Comparison of ENCODE assay signal across 1 cellular context in the genomic region with DNA sequence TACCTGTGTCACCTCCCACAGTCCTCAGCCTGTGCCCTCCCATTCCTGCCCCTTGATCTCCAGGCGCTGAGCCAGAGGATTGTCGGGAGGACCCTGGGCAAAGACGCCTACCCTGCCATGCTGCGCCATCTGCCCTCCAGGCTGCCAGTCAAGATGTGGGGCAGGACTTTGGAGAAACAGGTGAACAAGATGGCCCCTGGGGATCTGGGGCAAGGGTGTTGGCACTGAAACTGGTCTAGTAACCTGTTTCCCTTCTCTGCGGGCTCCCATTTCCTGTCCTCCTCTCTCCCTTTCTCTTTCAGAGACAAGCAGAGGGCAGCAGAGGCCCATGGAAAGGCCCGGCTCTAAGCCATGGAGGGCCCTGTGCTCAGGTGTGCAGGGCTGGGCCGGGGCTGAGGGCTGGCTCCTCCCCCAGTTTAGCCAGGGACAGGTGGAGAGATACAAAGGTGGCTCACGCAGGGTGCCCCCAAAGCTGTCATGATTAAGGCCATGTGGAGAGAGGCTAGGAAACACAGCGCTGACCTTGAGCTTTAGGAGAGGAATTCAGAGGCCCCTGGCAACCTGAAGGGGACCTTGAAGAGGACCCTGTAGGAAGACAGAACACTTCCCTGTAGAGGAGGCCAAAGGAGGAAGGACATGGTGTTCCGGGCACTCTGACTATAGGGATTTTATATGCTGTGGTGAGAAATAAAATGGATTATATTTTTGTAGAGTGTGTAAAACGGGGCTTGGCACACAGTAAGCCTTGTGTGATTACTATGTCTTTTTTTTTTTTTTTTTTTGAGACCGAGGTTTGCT.
TF ChIP-seq lines count a peak whose summit lies in the region.

A gene (plus strand): TSS at position 74 of the 798 bp plus-strand sequence. CDS start 44 bp downstream, at position 118.

TF ChIP-seq in HCT116, 20 proteins besides CTCF, POLR2A, EP300 and RAD21 (continued from another document):
- TF ChIP-seq, protein P1, sequence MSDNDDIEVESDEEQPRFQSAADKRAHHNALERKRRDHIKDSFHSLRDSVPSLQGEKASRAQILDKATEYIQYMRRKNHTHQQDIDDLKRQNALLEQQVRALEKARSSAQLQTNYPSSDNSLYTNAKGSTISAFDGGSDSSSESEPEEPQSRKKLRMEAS (IDR thresholded peaks at IDR 0.05), result no peak
- TF ChIP-seq FOSL1 (IDR thresholded peaks at IDR 0.05; ENCODE audit: low read depth), result no peak
